In genomic region chr18:46098616-46098933, GRCh38 we compare ENCODE assay signal across 8 cellular contexts. TPM values are rescaled to one million over a fixed set of nuclear protein-coding genes. Genes with fewer than 3 reads are reported as not detected.
DNase-seq lines count a peak whose midpoint lies in the region; ATAC-seq and TF ChIP-seq lines count a peak whose summit lies in the region.

No MANE protein-coding gene starts in this region.

- H3K27ac Mint-ChIP-seq in CD14-positive monocyte (peak overlapping the region; percentile 82 to 98 (median 97)), nephron progenitor cell (peak overlapping the region; percentile 98)

- no peak for ATAC-seq in GM19324 (IDR thresholded peaks at IDR 0.05; ENCODE audit: low FRiP score, unreplicated experiment)

- H3K36me3 Mint-ChIP-seq in CD14-positive monocyte (peaks cover 7 to 19% of the 10 kb centered on the region in 2 donors), nephron progenitor cell (ENCODE audit: low read depth) (peaks cover 28% of the 10 kb centered on the region)

- H3K4me1 Mint-ChIP-seq in CD14-positive monocyte (peaks cover 21% of the 10 kb centered on the region), nephron progenitor cell (peaks cover 26% of the 10 kb centered on the region)

- H3K9me3 Mint-ChIP-seq in CD14-positive monocyte (peaks cover 0 to 2% (median 0%) of the 10 kb centered on the region in 7 donors), nephron progenitor cell (peaks cover 9% of the 10 kb centered on the region)

- H3K27me3 ChIP-seq in MG63: no peaks in the 10 kb centered on the region

- peaks cover 34% of the 10 kb centered on the region for H3K36me3 ChIP-seq in MG63

- TF ChIP-seq CTCF in CD14-positive monocyte (IDR thresholded peaks at IDR 0.05) (no peak), nephron progenitor cell (IDR thresholded peaks at IDR 0.05) (no peak)

- H3K27ac ChIP-seq in cingulate gyrus (ENCODE audit: low read depth, low read length): peak overlapping the region; percentile 93

- H3K4me3 Mint-ChIP-seq in CD14-positive monocyte: peak overlapping the region; percentile 90 to 95
- H3K4me3 Mint-ChIP-seq in nephron progenitor cell: peak overlapping the region; percentile 99

- peak overlapping the region; percentile 90 for H3K4me3 ChIP-seq in MG63

- H3K27me3 Mint-ChIP-seq in CD14-positive monocyte (ENCODE audit: low read depth in 3 of 3) (no peaks in the 10 kb centered on the region), nephron progenitor cell (ENCODE audit: low read depth, poor library complexity) (no peaks in the 10 kb centered on the region)

- no peaks in the 10 kb centered on the region for H3K9me3 ChIP-seq in MG63

- intact Hi-C loops in CD14-positive monocyte (cut with micrococcal nuclease): no loop called here

- DNase-seq in CD14-positive monocyte (ENCODE audit: low spot score): no peak
- DNase-seq in MG63: no peak
- no peak for DNase-seq in nephron progenitor cell
- no peak for DNase-seq in NCI-H2107 (lab: John Stamatoyannopoulos, UW)
- no peak for DNase-seq in GF-D8 (lab: John Stamatoyannopoulos, UW)
- no peak for DNase-seq in SW 1271 (lab: John Stamatoyannopoulos, UW)

RNA-seq across cellular contexts. Expression of gene ATP5F1A, which starts 0.5 kb away (rescaled TPM):
- 100 to 1,000 TPM; 524 to 553 TPM for polyA plus RNA-seq in CD14-positive monocyte
- total RNA-seq in MG63 (2014; rRNA removed; shearing (Covaris generic); ENCODE audit: low replicate concordance): 432 and 465 TPM in 2 replicates

RNA-seq across cellular contexts. Expression of gene HAUS1, which starts 5.6 kb away (rescaled TPM):
- 10 to 100 TPM; 34.6 to 50.4 TPM for polyA plus RNA-seq in CD14-positive monocyte
- 48.6 and 49.6 TPM in 2 replicates for total RNA-seq in MG63 (2014; rRNA removed; shearing (Covaris generic); ENCODE audit: low replicate concordance)

RNA-seq across cellular contexts. Expression of gene PSTPIP2, which starts 26.5 kb away (rescaled TPM):
- polyA plus RNA-seq in CD14-positive monocyte: 10 to 100 TPM; 35.0 to 42.3 TPM
- total RNA-seq in MG63 (2014; rRNA removed; shearing (Covaris generic); ENCODE audit: low replicate concordance): 5.6 and 9.7 TPM in 2 replicates
